8 cellular contexts compared by ENCODE assay signal in the genomic region with DNA sequence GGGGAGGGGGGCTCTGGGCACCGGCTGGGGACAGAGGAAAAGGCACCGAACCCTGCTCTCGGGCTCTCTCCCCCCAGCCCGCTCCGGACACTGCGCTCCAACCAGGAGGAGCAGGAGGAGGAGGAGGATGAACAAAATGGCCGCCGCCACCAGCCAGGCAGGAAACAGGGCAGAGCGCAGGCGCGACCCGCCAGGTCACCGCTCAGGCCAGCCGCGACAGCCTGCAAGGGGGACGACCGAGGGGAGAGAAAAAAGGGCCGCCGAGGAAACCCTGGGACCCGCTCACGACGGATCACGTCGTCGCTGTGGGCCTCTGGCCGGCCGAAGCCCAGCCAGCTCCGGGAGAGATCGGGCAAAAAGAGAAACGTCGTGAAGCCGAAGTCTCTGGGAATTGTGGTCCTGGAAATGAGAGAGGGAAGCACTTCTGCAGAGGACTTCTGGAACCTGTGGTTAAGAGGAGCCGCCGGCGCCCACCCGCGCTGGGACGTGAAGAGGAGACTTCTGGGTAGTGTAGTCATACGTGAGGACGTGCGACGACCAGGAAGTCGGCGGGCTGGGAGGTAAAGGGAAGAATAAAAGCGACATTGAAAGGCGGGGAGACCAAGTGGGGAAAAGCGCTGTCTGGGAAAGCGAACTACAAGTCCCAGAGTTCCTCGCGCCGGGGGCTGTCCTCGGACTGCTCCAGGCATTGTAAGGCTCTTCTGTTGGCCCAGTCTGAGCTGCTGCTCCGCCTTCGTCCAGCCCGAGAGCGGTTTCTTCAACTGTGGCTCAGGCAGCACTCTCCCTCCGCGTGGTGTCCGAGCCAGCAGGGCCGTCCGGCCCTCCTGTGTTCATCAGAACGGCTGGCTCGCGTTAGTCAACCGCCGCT.
DNase-seq lines count a peak whose midpoint lies in the region; ATAC-seq and TF ChIP-seq lines count a peak whose summit lies in the region.

Gene TIAL1 (minus strand): TSS at position 428 of the 868 bp plus-strand sequence. CDS start 499 bp downstream, outside the sequence.

- TF ChIP-seq CTCF in AG09319 (IDR thresholded peaks at IDR 0.05; ENCODE audit: low read depth, low read length): no peak

- peak; percentile 85 for ATAC-seq in GM19035 (IDR thresholded peaks at IDR 0.05; ENCODE audit: unreplicated experiment)
- ATAC-seq in HG03354 (IDR thresholded peaks at IDR 0.05; ENCODE audit: poor library complexity, severe bottlenecking, unreplicated experiment): peak; percentile 85
- peak; percentile 89 for ATAC-seq in activated CD4-positive, CD25-positive, alpha-beta regulatory T cell treated with anti-CD3 and anti-CD28 coated beads, Interleukin-2, amount 50 U/mL, for 24 hours

- DNase-seq in AG09319 (ENCODE audit: extremely low read depth, low read depth) (peak; percentile 98), NCI-H446 treated with DMSO at 0.1 percent for 48 hours (lab: John Stamatoyannopoulos, UW) (peak; percentile 97), cerebellar cortex (ENCODE audit: low spot score) (peak; percentile 100), iris pigment epithelial cell (ENCODE audit: low read depth) (peak; percentile 100)
- DNase-seq in stimulated activated CD4-positive, alpha-beta T cell treated with anti-CD3 and anti-CD28 coated beads, Interleukin-12 subunit alpha, Interleukin-12 subunit beta, amount 100 ng/mL, for 24 hours (ENCODE audit: low read depth in 2 of 2): peak; percentile 88 to 90

Comparison
In these comparisons a context has a peak if more than half of its experiments do, and no peak if none do; other contexts are left out.
1. Peak in every context shown above with its lines: DNase-seq and ATAC-seq.